23 cellular contexts compared by ENCODE assay signal in genomic region chr13:85230754-85231153, GRCh38.
DNase-seq lines count a peak whose midpoint lies in the region; ATAC-seq and TF ChIP-seq lines count a peak whose summit lies in the region.
"Had no signal": no experiment of that assay in that cellular context is flagged by ENCODE, and none has a peak within 500 bp of the region (broad histone marks: within the 10 kb centered on the region; RNA-seq: fewer than 3 reads in every experiment).

No MANE protein-coding gene starts in this region.

- peaks cover 7% of the 10 kb centered on the region; the same call in 1 of the 2 replicates for H3K4me1 Mint-ChIP-seq in WTC11
- no peaks in the 10 kb centered on the region for H3K4me1 Mint-ChIP-seq in effector memory CD8-positive, alpha-beta T cell (ENCODE audit: low read depth in 2 of 2)
- H3K4me1 Mint-ChIP-seq: activated naive CD8-positive, alpha-beta T cell treated with anti-CD3 and anti-CD28 coated beads for 36 hours; B cell; natural killer cell had no signal

- POLR2A ChIA-PET in WTC11 (lab: Charles Lee), result no interaction called here

- H3K9me3 Mint-ChIP-seq in WTC11, result no peaks in the 10 kb centered on the region
- peaks cover 0 to 2% of the 10 kb centered on the region in 2 donors for H3K9me3 Mint-ChIP-seq in effector memory CD8-positive, alpha-beta T cell
- H3K9me3 Mint-ChIP-seq: activated naive CD8-positive, alpha-beta T cell treated with anti-CD3 and anti-CD28 coated beads for 36 hours had no signal

- H3K27ac Mint-ChIP-seq in WTC11, result 0 out of 2 replicates have a peak overlapping the region, but pooled peaks have one; percentile 53
- no peak overlapping the region for H3K27ac Mint-ChIP-seq in effector memory CD8-positive, alpha-beta T cell
- H3K27ac Mint-ChIP-seq: activated CD4-positive, alpha-beta memory T cell treated with anti-CD3 and anti-CD28 coated beads for 36 hours; activated naive CD8-positive, alpha-beta T cell treated with anti-CD3 and anti-CD28 coated beads for 36 hours; B cell; mesothelial cell of epicardium; natural killer cell had no signal

- ATAC-seq in WTC11 (no peak), HG03025 (IDR thresholded peaks at IDR 0.05; ENCODE audit: low FRiP score, unreplicated experiment) (no peak)
- no peak for ATAC-seq in effector memory CD8-positive, alpha-beta T cell (replicated peaks)
- ATAC-seq: left colon, natural killer cell, sciatic nerve had no signal

- peak; percentile 6 for DNase-seq in HFF-Myc (ENCODE audit: extremely low read depth, low read depth)
- DNase-seq in NCI-H146 (lab: John Stamatoyannopoulos, UW), result peak; percentile 56
- DNase-seq in WTC11 (ENCODE audit: low spot score), result no peak
- peak; percentile 3 for DNase-seq in medulla oblongata (ENCODE audit: extremely low spot score)
- no peak for DNase-seq in effector memory CD8-positive, alpha-beta T cell
- DNase-seq in AML-193 (lab: John Stamatoyannopoulos, UW), result no peak
- no peak for DNase-seq in NCI-H345 (lab: John Stamatoyannopoulos, UW)
- DNase-seq: activated CD4-positive, alpha-beta memory T cell treated with anti-CD3 and anti-CD28 coated beads for 36 hours; activated CD4-positive, CD25-positive, alpha-beta regulatory T cell; activated naive CD8-positive, alpha-beta T cell treated with anti-CD3 and anti-CD28 coated beads for 36 hours; effector CD8-positive, alpha-beta T cell; left colon; natural killer cell; NCI-H1694; ovary; stimulated activated CD4-positive, alpha-beta T cell treated with anti-CD3 and anti-CD28 coated beads, Interleukin-15, amount 100 ng/mL, for 24 hours; T1000; trophoblast cell had no signal

- CTCF ChIA-PET in WTC11 (lab: Charles Lee), result no interaction called here

- no peak for TF ChIP-seq CTCF in HFF-Myc (IDR thresholded peaks at IDR 0.05; ENCODE audit: low read depth, low read length, missing control alignments)
- no peak for TF ChIP-seq CTCF in WTC11 (IDR thresholded peaks at IDR 0.05)

- no peak overlapping the region for H3K4me3 Mint-ChIP-seq in WTC11
- no peak overlapping the region for H3K4me3 Mint-ChIP-seq in effector memory CD8-positive, alpha-beta T cell
- H3K4me3 Mint-ChIP-seq: activated CD4-positive, alpha-beta memory T cell treated with anti-CD3 and anti-CD28 coated beads for 36 hours; activated naive CD8-positive, alpha-beta T cell treated with anti-CD3 and anti-CD28 coated beads for 36 hours; B cell; mesothelial cell of epicardium; natural killer cell had no signal

- H3K27me3 Mint-ChIP-seq in WTC11 (ENCODE audit: low read depth), result no peaks in the 10 kb centered on the region; the same call in 1 of the 2 replicates
- H3K27me3 Mint-ChIP-seq in effector memory CD8-positive, alpha-beta T cell, result no peaks in the 10 kb centered on the region
- H3K27me3 Mint-ChIP-seq: activated CD4-positive, alpha-beta memory T cell treated with anti-CD3 and anti-CD28 coated beads for 36 hours; activated naive CD8-positive, alpha-beta T cell treated with anti-CD3 and anti-CD28 coated beads for 36 hours; B cell had no signal

- no peak overlapping the region for H3K4me3 ChIP-seq in HFF-Myc (replicated peaks; ENCODE audit: low read depth, low read length)
- H3K4me3 ChIP-seq: esophagus muscularis mucosa, ovary had no signal

- no peaks in the 10 kb centered on the region for H3K36me3 Mint-ChIP-seq in WTC11
- no peaks in the 10 kb centered on the region for H3K36me3 Mint-ChIP-seq in effector memory CD8-positive, alpha-beta T cell (ENCODE audit: insufficient read depth)
- H3K36me3 Mint-ChIP-seq: activated CD4-positive, alpha-beta memory T cell treated with anti-CD3 and anti-CD28 coated beads for 36 hours; activated naive CD8-positive, alpha-beta T cell treated with anti-CD3 and anti-CD28 coated beads for 36 hours; mesothelial cell of epicardium had no signal

TF ChIP-seq in WTC11, 78 proteins besides CTCF, POLR2A, EP300 and RAD21:
- TF ChIP-seq ATF2 (CRISPR knock-in tag; IDR thresholded peaks at IDR 0.05; ENCODE audit: borderline replicate concordance, low read depth) (no peak), E2F4 (CRISPR knock-in tag; IDR thresholded peaks at IDR 0.05; ENCODE audit: borderline replicate concordance, low read depth) (no peak), OVOL2 (CRISPR knock-in tag; IDR thresholded peaks at IDR 0.05; ENCODE audit: borderline replicate concordance) (no peak), ZNF263 (CRISPR knock-in tag; IDR thresholded peaks at IDR 0.05; ENCODE audit: low read depth) (no peak), ZNF219 (CRISPR knock-in tag; IDR thresholded peaks at IDR 0.05; ENCODE audit: borderline replicate concordance) (no peak), MLX (CRISPR knock-in tag; IDR thresholded peaks at IDR 0.05) (no peak), ATF6 (CRISPR knock-in tag; IDR thresholded peaks at IDR 0.05) (no peak), ZNF121 (CRISPR knock-in tag; IDR thresholded peaks at IDR 0.05) (no peak), CREB1 (CRISPR knock-in tag; IDR thresholded peaks at IDR 0.05) (no peak)
TF ChIP-seq in WTC11: peak in this region for 0.

Comparison
In these comparisons a context has a peak if more than half of its experiments do, and no peak if none do; other contexts are left out.
1. DNase-seq: peak in HFF-Myc (single experiment), NCI-H146 (single experiment) and medulla oblongata (single experiment); none in WTC11 (single experiment), effector memory CD8-positive, alpha-beta T cell (0 of 3), AML-193 (0 of 2) and NCI-H345 (single experiment).